18 cellular contexts compared by ENCODE assay signal in the genomic region with DNA sequence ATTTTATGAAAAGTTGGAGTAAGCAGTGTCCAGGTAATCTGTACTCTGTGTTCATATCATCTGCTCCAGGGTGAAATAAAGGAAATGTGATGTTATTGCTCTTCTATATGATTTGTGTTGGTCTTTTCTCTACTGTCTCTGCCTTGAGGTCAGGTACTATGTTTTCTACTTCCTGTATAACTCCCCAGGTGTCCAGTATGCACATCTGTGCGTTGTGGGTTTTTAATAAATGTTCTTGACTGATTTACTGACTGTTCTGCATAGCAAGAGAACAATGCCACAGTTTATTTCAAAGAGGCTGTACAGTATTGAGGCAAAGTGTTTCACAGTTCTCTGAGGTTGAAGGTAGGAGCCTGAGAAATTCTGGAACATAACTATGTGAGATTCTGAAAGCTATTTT.
DNase-seq lines count a peak whose midpoint lies in the region; FAIRE-seq and TF ChIP-seq lines count a peak whose summit lies in the region.
"Had no signal": no experiment of that assay in that cellular context is flagged by ENCODE, and none has a peak within 500 bp of the region (broad histone marks: within the 10 kb centered on the region; RNA-seq: fewer than 3 reads in every experiment).

No MANE protein-coding gene starts in this region.

- 42% methylated on average over 1 of the region's 1 CpG for WGBS in esophagus muscularis mucosa

- FAIRE-seq in keratinocyte (lab: Jason Lieb, UNC), result peak; percentile 9

- peak overlapping the region; percentile 52 for H2AFZ ChIP-seq in keratinocyte (ENCODE audit: control insufficient read depth, low read length)

- H3K36me3 ChIP-seq in keratinocyte (ENCODE audit: control insufficient read depth in 2 of 2, extremely low read depth in 1 of 2, insufficient read depth in 2 of 2, low read length in 2 of 2) (no peaks in the 10 kb centered on the region), esophagus muscularis mucosa (no peaks in the 10 kb centered on the region)
- H3K36me3 ChIP-seq: esophagus squamous epithelium, left ventricle myocardium inferior, ovary, sigmoid colon had no signal

- TF ChIP-seq CTCF in HL-60 (IDR thresholded peaks at IDR 0.05; ENCODE audit: insufficient read depth, low read length) (no peak), keratinocyte (optimal IDR thresholded peaks at IDR 0.05 in 1 of 3, IDR thresholded peaks at IDR 0.05 in 1 of 3, conservative IDR thresholded peaks at IDR 0.05 in 1 of 3; ENCODE audit: extremely low read depth in 1 of 3, insufficient read depth in 2 of 3, low read length in 3 of 3) (no peak), esophagus muscularis mucosa (IDR thresholded peaks at IDR 0.05) (no peak)

- 0 out of 2 replicates have a peak overlapping the region, but pooled peaks have one; percentile 8 for H3K27ac ChIP-seq in HL-60 (replicated peaks)
- H3K27ac ChIP-seq in keratinocyte (ENCODE audit: control insufficient read depth, insufficient read depth, low read length), result no peak overlapping the region
- no peak overlapping the region for H3K27ac ChIP-seq in esophagus muscularis mucosa (replicated peaks in 1 of 4)
- H3K27ac ChIP-seq: esophagus squamous epithelium, left ventricle myocardium inferior, ovary, sigmoid colon had no signal

- no peak overlapping the region for H3K4me2 ChIP-seq in keratinocyte (ENCODE audit: control insufficient read depth, extremely low read depth, insufficient read depth, low read depth, low read length)

- H3K4me3 ChIP-seq in HL-60 (replicated peaks; ENCODE audit: insufficient read depth, low read length), result no peak overlapping the region
- no peak overlapping the region for H3K4me3 ChIP-seq in keratinocyte (ENCODE audit: control insufficient read depth in 2 of 3, extremely low read depth in 1 of 3, insufficient read depth in 2 of 3, low read depth in 1 of 3, low read length in 3 of 3)
- no peak overlapping the region for H3K4me3 ChIP-seq in esophagus muscularis mucosa
- H3K4me3 ChIP-seq: esophagus squamous epithelium, left ventricle myocardium inferior, ovary, sigmoid colon had no signal

- no peaks in the 10 kb centered on the region for H4K20me1 ChIP-seq in keratinocyte (ENCODE audit: control insufficient read depth, extremely low read depth, insufficient read depth, low read length)

- peaks cover 19% of the 10 kb centered on the region for H3K4me1 ChIP-seq in keratinocyte (ENCODE audit: control insufficient read depth, extremely low read depth, insufficient read depth, low read length)
- peaks cover 0 to 7% (median 0%) of the 10 kb centered on the region in 4 donors for H3K4me1 ChIP-seq in esophagus muscularis mucosa
- H3K4me1 ChIP-seq: esophagus squamous epithelium had no signal

- intact Hi-C loops in esophagus muscularis mucosa (cut with DNase I), result no loop called here

- H3K9me3 ChIP-seq in keratinocyte (ENCODE audit: control insufficient read depth, low read depth, low read length) (no peaks in the 10 kb centered on the region), esophagus muscularis mucosa (no peaks in the 10 kb centered on the region)
- H3K9me3 ChIP-seq: esophagus squamous epithelium, ovary, sigmoid colon had no signal

- TF ChIP-seq POLR2A in esophagus muscularis mucosa (IDR thresholded peaks at IDR 0.05; ENCODE audit: low read depth), result no peak

- peak; percentile 18 for DNase-seq in NCI-H2107 treated with DMSO at 0.1 percent for 48 hours (lab: John Stamatoyannopoulos, UW; ENCODE audit: unreplicated experiment)
- no peak for DNase-seq in NCI-H2107 (lab: John Stamatoyannopoulos, UW)
- DNase-seq in HL-60 (ENCODE audit: low read depth in 1 of 2, low spot score in 1 of 2), result no peak
- peak; percentile 54 for DNase-seq in RPMI8226
- no peak for DNase-seq in keratinocyte (ENCODE audit: low read depth, low spot score)
- no peak for DNase-seq in NCI-H2196 treated with DMSO at 0.1 percent for 48 hours (lab: John Stamatoyannopoulos, UW; ENCODE audit: unreplicated experiment)
- DNase-seq in cerebellum (ENCODE audit: low spot score), result no peak
- no peak for DNase-seq in esophagus muscularis mucosa (ENCODE audit: extremely low spot score)
- DNase-seq: 8988T; activated CD4-positive, alpha-beta T cell treated with anti-CD3 and anti-CD28 coated beads, Interleukin-2, amount 10 ng/mL, durations not matched to agents 7 days and 5 days; C1 segment of cervical spinal cord; DMS 273 treated with DMSO at 0.1 percent for 48 hours; esophagus squamous epithelium; left ventricle myocardium inferior; NCI-H774; ovary; sigmoid colon; trophoblast cell had no signal

- no peak overlapping the region for H3K9ac ChIP-seq in keratinocyte (ENCODE audit: control insufficient read depth, extremely low read depth, insufficient read depth, low read length)

- H3K27me3 ChIP-seq in HL-60 (ENCODE audit: insufficient read depth, poor library complexity, severe bottlenecking), result no peaks in the 10 kb centered on the region
- H3K27me3 ChIP-seq in keratinocyte (ENCODE audit: control insufficient read depth, extremely low read depth, insufficient read depth, low read length), result no peaks in the 10 kb centered on the region
- no peaks in the 10 kb centered on the region for H3K27me3 ChIP-seq in esophagus muscularis mucosa
- H3K27me3 ChIP-seq: esophagus squamous epithelium, ovary, sigmoid colon had no signal

- no peaks in the 10 kb centered on the region for H3K9me1 ChIP-seq in keratinocyte (ENCODE audit: control insufficient read depth, extremely low read depth, insufficient read depth, low read length)

- no peak for TF ChIP-seq EP300 in esophagus muscularis mucosa (IDR thresholded peaks at IDR 0.05)

- H3K79me2 ChIP-seq in keratinocyte (ENCODE audit: control insufficient read depth, insufficient read depth, low read length), result no peaks in the 10 kb centered on the region

- dilution Hi-C loops in keratinocyte (cut with MboI; ENCODE audit: extremely low pct_ligation_motif_present, low sequenced_read_pairs), result no loop called here

Comparison
In these comparisons a context has a peak if more than half of its experiments do, and no peak if none do; other contexts are left out.
1. DNase-seq: peak in NCI-H2107 treated with DMSO at 0.1 percent for 48 hours (single experiment) and RPMI8226 (single experiment); none in NCI-H2107 (single experiment), HL-60 (0 of 2), keratinocyte (single experiment), NCI-H2196 treated with DMSO at 0.1 percent for 48 hours (single experiment), cerebellum (single experiment) and esophagus muscularis mucosa (single experiment).